ENCODE assay signal across 13 cellular contexts in the genomic region with DNA sequence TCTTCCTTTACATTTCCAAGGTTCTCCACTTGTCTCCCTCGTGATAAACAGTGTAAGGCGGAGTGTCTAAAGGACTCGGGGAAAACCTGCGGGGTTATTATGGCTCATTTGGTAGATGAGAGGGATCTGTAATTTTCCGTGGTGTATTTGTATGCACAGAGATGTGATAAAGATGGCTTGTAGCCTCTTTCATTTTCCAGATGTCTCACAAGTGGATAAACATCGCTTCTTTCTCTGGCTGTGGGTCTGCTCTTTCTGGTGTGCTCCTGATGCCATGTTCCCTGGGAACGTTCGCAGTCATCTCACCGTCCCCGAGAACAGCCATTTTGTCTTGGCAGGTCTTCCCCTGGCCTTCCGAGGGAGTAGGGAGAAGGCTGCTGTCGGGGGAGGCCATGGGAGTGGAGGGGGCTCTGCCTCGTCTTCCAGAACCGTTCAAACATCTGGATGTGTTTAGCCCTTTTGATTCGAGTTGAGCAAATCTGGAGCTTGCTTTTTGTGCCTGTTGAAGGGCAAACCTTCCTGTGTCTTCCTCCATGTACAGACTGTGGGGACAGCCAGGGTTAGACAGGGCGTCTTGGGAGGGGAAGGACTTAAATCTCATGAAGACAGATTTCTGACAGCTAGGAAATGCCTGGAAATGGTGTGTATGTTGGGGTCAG.
DNase-seq lines count a peak whose midpoint lies in the region; TF ChIP-seq lines count a peak whose summit lies in the region.
"Had no signal": no experiment of that assay in that cellular context is flagged by ENCODE, and none has a peak within 500 bp of the region (broad histone marks: within the 10 kb centered on the region; RNA-seq: fewer than 3 reads in every experiment).

No MANE protein-coding gene starts in this region.

- H3K4me3 ChIP-seq in Karpas-422 (ENCODE audit: low read length) (no peak overlapping the region), neuronal stem cell (ENCODE audit: low read length in 2 of 2) (no peak overlapping the region), ascending aorta (no peak overlapping the region)
- no peak overlapping the region for H3K4me3 ChIP-seq in CD8-positive, alpha-beta memory T cell (ENCODE audit: low read length)
- H3K4me3 ChIP-seq: pancreas had no signal

- CTCF ChIA-PET in CD8-positive, alpha-beta memory T cell (lab: Charles Lee) = no interaction called here

- peak overlapping the region; percentile 48 for H3K14ac ChIP-seq in neuronal stem cell (ENCODE audit: low read length)

- peak overlapping the region; percentile 6 for H2BK15ac ChIP-seq in neuronal stem cell (ENCODE audit: low read length)

- no peak overlapping the region for H2BK12ac ChIP-seq in neuronal stem cell (ENCODE audit: low read length)

- WGBS in neuronal stem cell (ENCODE audit: extremely low coverage in 2 of 2, insufficient read length in 2 of 2, insufficient replicate concordance in 1 of 2), 2 donors = no CpG with 5 or more reads among the region's 16 CpGs

- H2AK5ac ChIP-seq in neuronal stem cell (ENCODE audit: low read depth, low read length) = no peak overlapping the region

- no peaks in the 10 kb centered on the region for H3K27me3 Mint-ChIP-seq in CD8-positive, alpha-beta memory T cell
- H3K27me3 Mint-ChIP-seq: B cell had no signal

- H2BK120ac ChIP-seq in neuronal stem cell (ENCODE audit: low read depth, low read length) = no peak overlapping the region

- H3K27me3 ChIP-seq in Karpas-422 (ENCODE audit: low read length) (no peaks in the 10 kb centered on the region), neuronal stem cell (ENCODE audit: control insufficient read depth in 3 of 3, insufficient read depth in 3 of 3, low read depth in 1 of 3, low read length in 3 of 3) (no peaks in the 10 kb centered on the region), ascending aorta (no peaks in the 10 kb centered on the region)
- H3K27me3 ChIP-seq in CD8-positive, alpha-beta memory T cell (ENCODE audit: insufficient read depth, low read length, poor library complexity, severe bottlenecking) = no peaks in the 10 kb centered on the region
- H3K27me3 ChIP-seq: pancreas had no signal

- DNase-seq in DMS79 (lab: John Stamatoyannopoulos, UW) = peak; percentile 45
- no peak for DNase-seq in Karpas-422
- no peak for DNase-seq in caudate nucleus (lab: John Stamatoyannopoulos, UW)
- DNase-seq in neuronal stem cell (ENCODE audit: low spot score) = no peak
- DNase-seq in stimulated activated CD4-positive, alpha-beta T cell treated with anti-CD3 and anti-CD28 coated beads, Interleukin-2, amount 100 ng/mL, for 24 hours = no peak
- no peak for DNase-seq in activated CD4-positive, alpha-beta T cell treated with anti-CD3 and anti-CD28 coated beads for 4 hours
- no peak for DNase-seq in CD8-positive, alpha-beta memory T cell
- no peak for DNase-seq in ascending aorta (ENCODE audit: low spot score in 2 of 2)
- DNase-seq: activated T-cell treated with anti-CD3 and anti-CD28 coated beads, Interleukin-2, amount 50 U/mL, for 48 hours; HFFc6; NCI-H1694; pancreas had no signal

- H3K9ac ChIP-seq in Karpas-422 (ENCODE audit: low read length) = no peak overlapping the region
- peak overlapping the region; percentile 5 for H3K9ac ChIP-seq in neuronal stem cell (ENCODE audit: low read depth, low read length, poor library complexity)

- intact Hi-C loops in ascending aorta (cut with DNase I) = no loop called here

- H3K27ac Mint-ChIP-seq in CD8-positive, alpha-beta memory T cell = no peak overlapping the region
- H3K27ac Mint-ChIP-seq: B cell, HFFc6 had no signal

- H3K36me3 Mint-ChIP-seq in CD8-positive, alpha-beta memory T cell = peaks cover 0 to 6% (median 0%) of the 10 kb centered on the region in 3 donors

- H3K27ac ChIP-seq in Karpas-422 (ENCODE audit: low read length) (peak overlapping the region; percentile 100), caudate nucleus (ENCODE audit: low read depth, low read length) (peak overlapping the region; percentile 74), neuronal stem cell (replicated peaks; ENCODE audit: low read length) (peak overlapping the region; percentile 65), ascending aorta (peak overlapping the region in 1 of 2 donors; percentile 40)
- no peak overlapping the region for H3K27ac ChIP-seq in CD8-positive, alpha-beta memory T cell (ENCODE audit: low read depth, low read length)
- H3K27ac ChIP-seq: pancreas had no signal

- POLR2A ChIA-PET in CD8-positive, alpha-beta memory T cell (lab: Charles Lee) = no interaction called here

- no peaks in the 10 kb centered on the region for H3K36me3 ChIP-seq in Karpas-422 (ENCODE audit: insufficient read depth, low read length)
- no peaks in the 10 kb centered on the region for H3K36me3 ChIP-seq in neuronal stem cell (replicated peaks in 1 of 2; ENCODE audit: control insufficient read depth in 2 of 2, insufficient read depth in 2 of 2, low read length in 2 of 2)
- H3K36me3 ChIP-seq in CD8-positive, alpha-beta memory T cell (ENCODE audit: insufficient read depth, low read length) = no peaks in the 10 kb centered on the region
- no peaks in the 10 kb centered on the region for H3K36me3 ChIP-seq in ascending aorta
- H3K36me3 ChIP-seq: pancreas had no signal

- H3K4me1 ChIP-seq in Karpas-422 (ENCODE audit: low read length) (peaks cover 75% of the 10 kb centered on the region), neuronal stem cell (ENCODE audit: control insufficient read depth in 2 of 2, insufficient read depth in 1 of 2, low read depth in 1 of 2, low read length in 2 of 2) (peaks cover 22 to 37% of the 10 kb centered on the region in 2 donors), ascending aorta (peaks cover 0 to 13% of the 10 kb centered on the region in 2 donors)
- no peaks in the 10 kb centered on the region for H3K4me1 ChIP-seq in CD8-positive, alpha-beta memory T cell (ENCODE audit: insufficient read depth, low read length)

- H3K9me3 ChIP-seq in Karpas-422 (ENCODE audit: low read length) (no peaks in the 10 kb centered on the region), neuronal stem cell (replicated peaks in 1 of 2; ENCODE audit: control insufficient read depth in 2 of 2, insufficient read depth in 1 of 2, low read depth in 1 of 2, low read length in 2 of 2) (no peaks in the 10 kb centered on the region), ascending aorta (no peaks in the 10 kb centered on the region)
- no peaks in the 10 kb centered on the region for H3K9me3 ChIP-seq in CD8-positive, alpha-beta memory T cell (ENCODE audit: low read length)
- H3K9me3 ChIP-seq: pancreas had no signal

- H3K4me3 Mint-ChIP-seq in CD8-positive, alpha-beta memory T cell = no peak overlapping the region
- H3K4me3 Mint-ChIP-seq: B cell, HFFc6 had no signal

- H3K79me2 ChIP-seq in Karpas-422 (ENCODE audit: low read length) = peaks cover 92% of the 10 kb centered on the region

- no peaks in the 10 kb centered on the region for H3K9me3 Mint-ChIP-seq in CD8-positive, alpha-beta memory T cell
- H3K9me3 Mint-ChIP-seq: HFFc6 had no signal

- H4K91ac ChIP-seq in neuronal stem cell (ENCODE audit: low read depth, low read length, poor library complexity) = peak overlapping the region; percentile 38

- H2AFZ ChIP-seq in Karpas-422 (ENCODE audit: low read length) (no peak overlapping the region), neuronal stem cell (ENCODE audit: low read length) (no peak overlapping the region)

- H3K4ac ChIP-seq in neuronal stem cell (ENCODE audit: low read length) = no peak overlapping the region

- no peaks in the 10 kb centered on the region for H4K20me1 ChIP-seq in Karpas-422 (ENCODE audit: insufficient read depth, low read depth, low read length)

- no peak overlapping the region for H3K23ac ChIP-seq in neuronal stem cell (ENCODE audit: low read depth, low read length, poor library complexity)

- H3K4me2 ChIP-seq in Karpas-422 (ENCODE audit: low read depth, low read length, poor library complexity, severe bottlenecking) (no peak overlapping the region), neuronal stem cell (ENCODE audit: insufficient read depth, low read length, poor library complexity, severe bottlenecking) (no peak overlapping the region)

- H3K4me1 Mint-ChIP-seq in CD8-positive, alpha-beta memory T cell = peaks cover 20 to 39% (median 38%) of the 10 kb centered on the region in 3 donors

- no peaks in the 10 kb centered on the region for H3K9me2 ChIP-seq in Karpas-422 (replicated peaks; ENCODE audit: insufficient read depth, low read length)

- TF ChIP-seq CTCF in ascending aorta (IDR thresholded peaks at IDR 0.05) = no peak

- H2BK5ac ChIP-seq in neuronal stem cell (ENCODE audit: low read length) = no peak overlapping the region

- peak overlapping the region; percentile 3 for H3K18ac ChIP-seq in neuronal stem cell (ENCODE audit: low read length)

- H4K8ac ChIP-seq in neuronal stem cell (ENCODE audit: low read depth, low read length) = no peak overlapping the region

- H3K79me1 ChIP-seq in neuronal stem cell (ENCODE audit: low read depth, low read length) = peaks cover 5% of the 10 kb centered on the region
